ENCODE assay signal across 22 cellular contexts in genomic region chrX:111444881-111445280, GRCh38. TPM values are rescaled to one million over a fixed set of nuclear protein-coding genes. Genes with fewer than 3 reads are reported as not detected.
DNase-seq lines count a peak whose midpoint lies in the region; ATAC-seq, FAIRE-seq and TF ChIP-seq lines count a peak whose summit lies in the region.
"Had no signal": no experiment of that assay in that cellular context is flagged by ENCODE, and none has a peak within 500 bp of the region (broad histone marks: within the 10 kb centered on the region; RNA-seq: fewer than 3 reads in every experiment).

No MANE protein-coding gene starts in this region.

- TF ChIP-seq EP300 in A549 (IDR thresholded peaks at IDR 0.05), result no peak

- TF ChIP-seq POLR2A in A549 (IDR thresholded peaks at IDR 0.05; ENCODE audit: low read length), result no peak

- H3K4me1 ChIP-seq in A549 (no peaks in the 10 kb centered on the region), SJCRH30 (peaks cover 58% of the 10 kb centered on the region)
- H3K4me1 ChIP-seq: esophagus squamous epithelium, right lobe of liver, thyroid gland had no signal

- ATAC-seq in A549 (no peak), GM19452 (IDR thresholded peaks at IDR 0.05; ENCODE audit: unreplicated experiment) (no peak)
- ATAC-seq: Right ventricle myocardium inferior had no signal

- H3K36me3 Mint-ChIP-seq in HFFc6 (ENCODE audit: low read depth), result no peaks in the 10 kb centered on the region

- no peak for DNase-seq in A549 (ENCODE audit: low read depth in 1 of 2, low spot score in 1 of 2)
- no peak for DNase-seq in HFFc6
- DNase-seq in SJCRH30, result peak; percentile 16 to 67
- DNase-seq in fibroblast of villous mesenchyme (ENCODE audit: low read depth), result peak; percentile 12
- DNase-seq in kidney tubule cell (ENCODE audit: low spot score), result no peak
- DNase-seq in A172 (ENCODE audit: low spot score), result no peak
- DNase-seq in activated CD4-positive, CD25-positive, alpha-beta regulatory T cell treated with anti-CD3 and anti-CD28 coated beads, Interleukin-2, amount 50 U/mL, for 72 hours, result no peak
- DNase-seq: activated CD8-positive, alpha-beta memory T cell treated with anti-CD3 and anti-CD28 coated beads for 24 hours; activated gamma-delta T cell treated with Interleukin-2 at 50 U/mL for 16 hours; activated T-cell treated with anti-CD3 and anti-CD28 coated beads, Interleukin-2, amount 50 U/mL, for 1 hour; C1 segment of cervical spinal cord; effector memory CD4-positive, alpha-beta T cell; esophagus squamous epithelium; HCEC 1CT; mucosa of descending colon; NCI-H2029 treated with DMSO at 0.1 percent for 48 hours; right lobe of liver; thyroid gland had no signal

- no peaks in the 10 kb centered on the region for H3K36me3 ChIP-seq in SJCRH30
- H3K36me3 ChIP-seq: esophagus squamous epithelium, right lobe of liver, thyroid gland had no signal

- TF ChIP-seq RAD21 in A549 (conservative IDR thresholded peaks at IDR 0.05 in 1 of 2, IDR thresholded peaks at IDR 0.05 in 1 of 2), result no peak

- FAIRE-seq in A549 (lab: Jason Lieb, UNC), result peak; percentile 77

- no peaks in the 10 kb centered on the region for H3K27me3 ChIP-seq in SJCRH30
- H3K27me3 ChIP-seq: esophagus squamous epithelium, right lobe of liver, thyroid gland had no signal

- H3K4me1 Mint-ChIP-seq in HFFc6 (ENCODE audit: low read depth), result no peaks in the 10 kb centered on the region

- no peaks in the 10 kb centered on the region for H3K9me3 ChIP-seq in A549
- H3K9me3 ChIP-seq in SJCRH30 (replicated peaks), result no peaks in the 10 kb centered on the region
- H3K9me3 ChIP-seq: esophagus squamous epithelium, mucosa of descending colon, right lobe of liver, thyroid gland had no signal

- WGBS in A549 (ENCODE audit: missing lambda C conversion rate), result 6% methylated on average over 6 of the region's 6 CpGs

- POLR2A ChIA-PET in A549 (lab: Yijun Ruan, JAX), result no interaction called here

- TF ChIP-seq CTCF in A549 (IDR thresholded peaks at IDR 0.05) (no peak), HFFc6 (IDR thresholded peaks at IDR 0.05) (no peak), fibroblast of villous mesenchyme (IDR thresholded peaks at IDR 0.05; ENCODE audit: insufficient read depth, low read depth, low read length) (no peak)

- H3K27ac Mint-ChIP-seq in HFFc6, result no peak overlapping the region
- H3K27ac Mint-ChIP-seq: nephron progenitor cell; stimulated activated naive CD8-positive, alpha-beta T cell treated with anti-CD3 and anti-CD28 coated beads, Interleukin-15, Interleukin-2, amounts not matched to agents 100 ng/mL and 50 ng/mL, for 24 hours had no signal

- no peak overlapping the region for H3K4me3 ChIP-seq in A549
- no peak overlapping the region for H3K4me3 ChIP-seq in SJCRH30
- H3K4me3 ChIP-seq in fibroblast of villous mesenchyme (ENCODE audit: low read depth, low read length), result no peak overlapping the region
- H3K4me3 ChIP-seq: esophagus squamous epithelium, mucosa of descending colon, right lobe of liver, thyroid gland had no signal

- peaks cover under 1% of the 10 kb centered on the region; the same call in 1 of the 2 replicates for H3K9me3 Mint-ChIP-seq in HFFc6
- H3K9me3 Mint-ChIP-seq: nephron progenitor cell; stimulated activated naive CD8-positive, alpha-beta T cell treated with anti-CD3 and anti-CD28 coated beads, Interleukin-15, Interleukin-2, amounts not matched to agents 100 ng/mL and 50 ng/mL, for 24 hours had no signal

- CTCF ChIA-PET in A549 (lab: Yijun Ruan, JAX), result interaction anchor here (0.6 to 1.5 kb wide), 14 partner anchors 9 to 1513 kb away, joined by 3 to 7 read pairs (median 4); no protein-coding TSS in a partner anchor

- H3K4me3 Mint-ChIP-seq in HFFc6, result peak overlapping the region; percentile 2; the same call in 1 of the 2 replicates
- H3K4me3 Mint-ChIP-seq: nephron progenitor cell; stimulated activated naive CD8-positive, alpha-beta T cell treated with anti-CD3 and anti-CD28 coated beads, Interleukin-15, Interleukin-2, amounts not matched to agents 100 ng/mL and 50 ng/mL, for 24 hours had no signal

- no peak overlapping the region for H3K4me2 ChIP-seq in A549

- H3K27me3 Mint-ChIP-seq in HFFc6 (ENCODE audit: insufficient read depth), result peaks cover under 1% of the 10 kb centered on the region; the same call in 1 of the 2 replicates
- H3K27me3 Mint-ChIP-seq: stimulated activated naive CD8-positive, alpha-beta T cell treated with anti-CD3 and anti-CD28 coated beads, Interleukin-15, Interleukin-2, amounts not matched to agents 100 ng/mL and 50 ng/mL, for 24 hours had no signal

- H3K27ac ChIP-seq in A549 (no peak overlapping the region), SJCRH30 (peak overlapping the region; percentile 37)
- H3K27ac ChIP-seq: esophagus squamous epithelium, right lobe of liver, thyroid gland had no signal

TF ChIP-seq in A549, 52 proteins besides CTCF, POLR2A, EP300 and RAD21:
- TF ChIP-seq NR3C1 (IDR thresholded peaks at IDR 0.05), result no peak
- TF ChIP-seq JUN (IDR thresholded peaks at IDR 0.05), result no peak
- no peak for TF ChIP-seq TFCP2L1 (CRISPR knock-in tag; IDR thresholded peaks at IDR 0.05)
- no peak for TF ChIP-seq POLR2AphosphoS2 (conservative IDR thresholded peaks at IDR 0.05; ENCODE audit: low read length)
- TF ChIP-seq HOXB13 (CRISPR knock-in tag; IDR thresholded peaks at IDR 0.05; ENCODE audit: low read depth), result no peak

RNA-seq across cellular contexts. Expression of gene DCX, which starts 32.9 kb away (rescaled TPM):
- polyA plus RNA-seq in A549 (2011; rRNA removed) (not detected in 2 replicates), A549 (2017; fragmentation: RNase III; extraction: RNeasy Plus Mini Kit Qiagen cat#74134 plus additional on column Dnase treatment) (not detected in 3 replicates)
- polyA plus RNA-seq in A549 (2012; cell fraction: cytosol; rRNA removed), result not detected in 2 replicates
- polyA plus RNA-seq in A549 (2012; cell fraction: nucleus; rRNA removed), result not detected in 2 replicates
- polyA minus RNA-seq in A549 (2011; rRNA and poly(A)+ RNA removed), result not detected in 2 replicates
- total RNA-seq in HFFc6 (2021; fragmentation: NEBNext Ultra II Directional; extraction: Animal tissue kit (Norgen Biotek cat#: 25700)), result not detected
- 99.8 and 115 TPM in 2 replicates for total RNA-seq in SJCRH30 (2014; rRNA removed; shearing (Covaris generic))
- not detected in 2 replicates for total RNA-seq in fibroblast of villous mesenchyme
- total RNA-seq in A172 (2014; rRNA removed; shearing (Covaris generic)), result not detected in 2 replicates
- total RNA-seq: Right ventricle myocardium inferior, thyroid gland had no signal

Comparison
In these comparisons a context has a peak if more than half of its experiments do, and no peak if none do; other contexts are left out.
1. DNase-seq: peak in SJCRH30 (2 of 2) and fibroblast of villous mesenchyme (single experiment); none in A549 (0 of 2), HFFc6 (single experiment), kidney tubule cell (single experiment), A172 (single experiment) and activated CD4-positive, CD25-positive, alpha-beta regulatory T cell treated with anti-CD3 and anti-CD28 coated beads, Interleukin-2, amount 50 U/mL, for 72 hours (single experiment).
2. RNA of gene DCX, which starts 32.9 kb away (total RNA-seq): 99.8 to 115 TPM in SJCRH30; not detected in HFFc6, not detected in fibroblast of villous mesenchyme and not detected in A172; every median in the first group is over 100 times any median in the second.